In the genomic region with DNA sequence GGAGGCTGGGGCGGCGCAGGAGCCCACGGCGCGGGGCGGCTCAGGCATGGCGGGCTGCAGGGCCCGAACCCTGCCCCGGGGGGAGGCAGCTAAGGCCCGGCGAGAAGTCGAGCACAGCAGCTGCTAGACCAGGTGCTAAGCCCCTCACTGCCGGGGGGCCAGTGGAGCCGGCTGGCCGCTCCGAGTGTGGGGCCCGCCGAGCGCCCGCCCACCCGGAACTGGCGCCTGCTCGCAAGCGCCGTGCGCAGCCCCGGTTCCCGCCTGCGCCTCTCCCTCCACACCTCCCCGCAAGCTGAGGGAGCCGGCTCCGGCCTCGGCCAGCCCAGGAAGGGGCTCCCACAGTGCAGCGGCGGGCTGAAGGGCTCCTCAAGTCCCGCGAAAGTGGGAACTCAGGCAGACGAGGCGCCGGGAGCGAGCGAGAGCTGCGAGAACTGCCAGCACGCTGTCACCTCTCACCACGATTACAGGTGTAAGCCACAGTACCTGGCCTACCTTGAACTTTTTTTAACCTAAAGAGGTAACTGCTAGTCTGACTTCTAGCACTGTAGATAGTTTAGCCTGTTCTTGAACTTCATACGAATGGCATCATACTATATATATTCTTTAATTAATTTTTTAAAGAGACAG, we compare ENCODE assay signal across 21 cellular contexts. TPM values are rescaled to one million over a fixed set of nuclear protein-coding genes. Genes with fewer than 3 reads are reported as not detected.
DNase-seq lines count a peak whose midpoint lies in the region; ATAC-seq and TF ChIP-seq lines count a peak whose summit lies in the region.
"Had no signal": no experiment of that assay in that cellular context is flagged by ENCODE, and none has a peak within 500 bp of the region (broad histone marks: within the 10 kb centered on the region; RNA-seq: fewer than 3 reads in every experiment).

No MANE protein-coding gene starts in this region.

- peak overlapping the region; percentile 14; the same call in 1 of the 2 replicates for H3K9ac ChIP-seq in HUES64 (ENCODE audit: low read depth, low read length)
- no peak overlapping the region for H3K9ac ChIP-seq in endodermal cell (ENCODE audit: extremely low read depth, low read length, poor library complexity, severe bottlenecking)
- H3K9ac ChIP-seq: BLaER1 had no signal

- no peaks in the 10 kb centered on the region for H3K4me1 Mint-ChIP-seq in endodermal cell
- no peaks in the 10 kb centered on the region for H3K4me1 Mint-ChIP-seq in nephron progenitor cell

- H3K9me3 ChIP-seq in HUES64 (ENCODE audit: insufficient read depth, low read depth, low read length) (peaks cover 3% of the 10 kb centered on the region; the same call in 1 of the 2 replicates), endodermal cell (ENCODE audit: control insufficient read depth, low read length) (no peaks in the 10 kb centered on the region)
- H3K9me3 ChIP-seq: body of pancreas, HAP-1, right atrium auricular region, SJSA1 had no signal

- peaks cover 47% of the 10 kb centered on the region for H3K27me3 Mint-ChIP-seq in endodermal cell (ENCODE audit: insufficient read depth)
- H3K27me3 Mint-ChIP-seq in nephron progenitor cell (ENCODE audit: low read depth, poor library complexity) = peaks cover 57% of the 10 kb centered on the region

- peaks cover 26% of the 10 kb centered on the region for H3K27me3 ChIP-seq in HUES64 (ENCODE audit: insufficient read depth, low read length)
- peaks cover 25% of the 10 kb centered on the region for H3K27me3 ChIP-seq in endodermal cell (ENCODE audit: control insufficient read depth, insufficient read depth, low read length, poor library complexity, severe bottlenecking)
- H3K27me3 ChIP-seq: BLaER1, body of pancreas, right atrium auricular region, SJSA1 had no signal

- DNase-seq in ELF-1 (ENCODE audit: low read depth, low spot score) (peak; percentile 28), endodermal cell (no peak), nephron progenitor cell (peak; percentile 27)
- DNase-seq: activated CD8-positive, alpha-beta memory T cell treated with anti-CD3 and anti-CD28 coated beads for 24 hours; body of pancreas; DMS153; hippocampal formation; Karpas-422; left ventricle myocardium inferior; NCI-H1417; stimulated activated CD4-positive, alpha-beta T cell treated with anti-CD3 and anti-CD28 coated beads, Interleukin-2, amount 100 ng/mL, for 48 hours; trophoblast cell had no signal

- H3K27ac ChIP-seq in HUES64 (ENCODE audit: low read depth, low read length) (no peak overlapping the region), endodermal cell (ENCODE audit: low read depth, low read length) (no peak overlapping the region)
- H3K27ac ChIP-seq: BLaER1, body of pancreas, left ventricle myocardium inferior, right atrium auricular region, SJSA1 had no signal

- H3K4me3 Mint-ChIP-seq in endodermal cell (peak overlapping the region; percentile 49), nephron progenitor cell (no peak overlapping the region)

- H3K36me3 Mint-ChIP-seq in endodermal cell (ENCODE audit: low read depth) (no peaks in the 10 kb centered on the region), nephron progenitor cell (ENCODE audit: low read depth) (no peaks in the 10 kb centered on the region)

- H3K9me3 Mint-ChIP-seq in endodermal cell (peaks cover 15% of the 10 kb centered on the region), nephron progenitor cell (peaks cover 8% of the 10 kb centered on the region)

- no peaks in the 10 kb centered on the region for H3K36me3 ChIP-seq in HUES64 (ENCODE audit: insufficient read depth, low read length)
- no peaks in the 10 kb centered on the region for H3K36me3 ChIP-seq in endodermal cell (ENCODE audit: control insufficient read depth, insufficient read depth, low read length)
- H3K36me3 ChIP-seq: BLaER1, HAP-1, left ventricle myocardium inferior, right atrium auricular region, SJSA1 had no signal

- WGBS in HUES64 = 53% methylated on average over 45 of the region's 46 CpGs
- WGBS in endodermal cell (ENCODE audit: insufficient coverage in 1 of 2, insufficient read length in 1 of 2), 2 experiments = 45 to 73% methylated on average over 5 to 46 of the region's 46 CpGs

- TF ChIP-seq CTCF in endodermal cell (conservative IDR thresholded peaks at IDR 0.05) (no peak), nephron progenitor cell (IDR thresholded peaks at IDR 0.05) (no peak)

- H3K4me3 ChIP-seq in HUES64 (ENCODE audit: low read length) = peak overlapping the region; percentile 46
- H3K4me3 ChIP-seq in endodermal cell (ENCODE audit: low read length) = no peak overlapping the region
- H3K4me3 ChIP-seq: BLaER1, HAP-1, left ventricle myocardium inferior, right atrium auricular region, SJSA1 had no signal

- ATAC-seq in HG02623 (IDR thresholded peaks at IDR 0.05; ENCODE audit: unreplicated experiment) = no peak
- ATAC-seq in HG02759 (IDR thresholded peaks at IDR 0.05; ENCODE audit: unreplicated experiment) = no peak
- no peak for ATAC-seq in HG03280 (IDR thresholded peaks at IDR 0.05; ENCODE audit: unreplicated experiment)
- ATAC-seq: body of pancreas, esophagus mucosa had no signal

- H3K27ac Mint-ChIP-seq in endodermal cell = no peak overlapping the region
- H3K27ac Mint-ChIP-seq in nephron progenitor cell = no peak overlapping the region

- H3K4me1 ChIP-seq in HUES64 (ENCODE audit: insufficient read depth, low read length) (no peaks in the 10 kb centered on the region), endodermal cell (ENCODE audit: control insufficient read depth, insufficient read depth, low read length) (no peaks in the 10 kb centered on the region)
- H3K4me1 ChIP-seq: BLaER1, body of pancreas, HAP-1, left ventricle myocardium inferior, right atrium auricular region had no signal

RNA-seq across cellular contexts. Expression of gene PTGS1, which starts 35.6 kb away (rescaled TPM):
- 1.00 TPM for polyA plus RNA-seq in HUES64 (2013, experiment 1 of 2)
- polyA plus RNA-seq in HUES64 (2013, experiment 2 of 2) = 1.7 TPM
- 1 to 10 TPM in 1 of 2 donors, under 1 TPM in 1; 0.84 to 1.1 TPM for total RNA-seq in endodermal cell
- 2.6 TPM for polyA plus RNA-seq in endodermal cell (2013, experiment 1 of 2)
- polyA plus RNA-seq in endodermal cell (2013, experiment 2 of 2) = 2.0 TPM
